In genomic region chr6:73233971-73234370, GRCh38 we compare ENCODE assay signal across 15 cellular contexts. TPM values are rescaled to one million over a fixed set of nuclear protein-coding genes. Genes with fewer than 3 reads are reported as not detected.
"Had no signal": no experiment of that assay in that cellular context is flagged by ENCODE, and none has a peak within 500 bp of the region (broad histone marks: within the 10 kb centered on the region; RNA-seq: fewer than 3 reads in every experiment).

No MANE protein-coding gene starts in this region.

RNA-seq across cellular contexts. Expression of gene KHDC1L, which starts 8.7 kb away (rescaled TPM):
- total RNA-seq: activated naive CD8-positive, alpha-beta T cell treated with anti-CD3 and anti-CD28 coated beads for 36 hours; activated T-cell treated with anti-CD3 and anti-CD28 coated beads, Interleukin-2, amount 50 U/mL, for 4 hours; activated T-helper 2 cell treated with anti-CD3 and anti-CD28 coated beads, Interferon-gamma antibody, Interleukin-2, Interleukin-4, amounts not matched to agents 10 μg/mL and 5 μg/mL and 100 μg/mL, durations not matched to agents 14 hours and 24 hours and 36 hours; bronchial epithelial cell; endodermal cell; epithelial cell of proximal tubule; heart left ventricle; left cardiac atrium; liver; mononuclear cell; myocyte; pulmonary artery endothelial cell; T-helper 17 cell; ureter had no signal
- polyA plus RNA-seq: heart left ventricle, liver, small intestine had no signal
